ENCODE assay signal across 12 cellular contexts in the genomic region with DNA sequence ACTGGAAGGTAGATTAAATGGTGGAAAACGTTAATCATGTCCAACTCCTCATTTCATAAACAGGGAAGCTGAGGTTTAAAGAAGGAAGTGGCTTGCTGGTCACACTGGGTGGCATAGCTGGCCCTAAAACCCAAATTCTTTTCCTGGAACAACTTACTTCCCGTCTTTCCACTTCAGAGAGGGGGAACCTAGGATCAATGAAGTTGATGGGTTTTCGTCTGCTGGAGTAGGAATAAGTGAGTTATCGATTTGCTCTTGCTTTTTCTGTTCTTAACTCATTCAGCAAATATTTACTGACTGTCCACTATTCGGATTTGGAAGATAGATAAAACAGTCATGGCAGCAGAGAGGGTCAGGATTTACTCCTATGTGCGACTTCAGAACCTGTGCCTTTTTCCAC. TPM values are rescaled to one million over a fixed set of nuclear protein-coding genes. Genes with fewer than 3 reads are reported as not detected.
DNase-seq lines count a peak whose midpoint lies in the region; ATAC-seq and TF ChIP-seq lines count a peak whose summit lies in the region.
"Had no signal": no experiment of that assay in that cellular context is flagged by ENCODE, and none has a peak within 500 bp of the region (broad histone marks: within the 10 kb centered on the region; RNA-seq: fewer than 3 reads in every experiment).

No MANE protein-coding gene starts in this region.

- peaks cover 5 to 35% of the 10 kb centered on the region in 2 donors for H3K4me1 ChIP-seq in breast epithelium
- peaks cover 40 to 77% (median 54%) of the 10 kb centered on the region in 4 donors for H3K4me1 ChIP-seq in transverse colon

- no peak for TF ChIP-seq EP300 in transverse colon (IDR thresholded peaks at IDR 0.05; ENCODE audit: low read depth)

- DNase-seq in SKM-1 (lab: John Stamatoyannopoulos, UW; ENCODE audit: unreplicated experiment): peak; percentile 12
- no peak for DNase-seq in SKM-1 treated with dmso at 0.1 percent for 144 hours (lab: John Stamatoyannopoulos, UW; ENCODE audit: unreplicated experiment)
- DNase-seq in breast epithelium (ENCODE audit: low spot score in 2 of 2): no peak
- DNase-seq in transverse colon: no peak
- DNase-seq: activated effector memory CD4-positive, alpha-beta T cell treated with Interleukin-2 at 50 U/mL for 16 hours; DMS 273 treated with DMSO at 0.1 percent for 48 hours; spleen had no signal

- in situ Hi-C loops in transverse colon (cut with MboI; ENCODE audit: low pct_ligation_motif_present in 1 of 4, low pct_unique_long_range_greater_than_20kb in 1 of 4, low sequenced_read_pairs in 3 of 4): no loop called here

- TF ChIP-seq POLR2A in breast epithelium (IDR thresholded peaks at IDR 0.05): no peak
- no peak for TF ChIP-seq POLR2A in transverse colon (IDR thresholded peaks at IDR 0.05)

- H3K4me3 ChIP-seq in breast epithelium (no peak overlapping the region), transverse colon (no peak overlapping the region)

- H3K27ac ChIP-seq in breast epithelium (peak overlapping the region; percentile 13 to 97), transverse colon (peak overlapping the region; percentile 92 to 97 (median 95))

- ATAC-seq in HG03520 (IDR thresholded peaks at IDR 0.05; ENCODE audit: unreplicated experiment): no peak
- ATAC-seq in GM18502 (IDR thresholded peaks at IDR 0.05; ENCODE audit: poor library complexity, unreplicated experiment): no peak

- no peaks in the 10 kb centered on the region for H3K9me3 ChIP-seq in breast epithelium
- no peaks in the 10 kb centered on the region for H3K9me3 ChIP-seq in transverse colon
- H3K9me3 ChIP-seq: spleen, tibial nerve had no signal

- peaks cover 5% of the 10 kb centered on the region for H3K36me3 ChIP-seq in breast epithelium
- H3K36me3 ChIP-seq in transverse colon: peaks cover 0 to 13% (median 4%) of the 10 kb centered on the region in 4 donors

- intact Hi-C loops in breast epithelium (cut with DNase I; ENCODE audit: low total_unique reads) (no loop called here), transverse colon (cut with DNase I; ENCODE audit: low total_unique reads) (no loop called here)

- 69% methylated on average over 6 of the region's 6 CpGs for WGBS in transverse colon (ENCODE audit: low coverage in 1 of 2), 2 donors

- TF ChIP-seq CTCF in breast epithelium (IDR thresholded peaks at IDR 0.05) (no peak), transverse colon (IDR thresholded peaks at IDR 0.05) (no peak)

- H3K27me3 ChIP-seq in breast epithelium (no peaks in the 10 kb centered on the region), transverse colon (no peaks in the 10 kb centered on the region)
- H3K27me3 ChIP-seq: spleen, tibial nerve had no signal

RNA-seq across cellular contexts. Expression of a gene that starts 1.2 kb away (rescaled TPM):
- 10 to 100 TPM; 30.8 to 56.3 (median 47.3) TPM for total RNA-seq in breast epithelium
- 10 to 100 TPM in 3 of 4 donors, 1 to 10 TPM in 1; 5.6 to 64.7 (median 38.4) TPM for total RNA-seq in transverse colon

RNA-seq across cellular contexts. Expression of a gene that starts 13.6 kb away (rescaled TPM):
- 100 to 1,000 TPM in 2 of 3 donors, 10 to 100 TPM in 1; 29.4 to 337 (median 121) TPM for total RNA-seq in breast epithelium
- total RNA-seq in transverse colon: 100 to 1,000 TPM in 2 of 4 donors, 10 to 100 TPM in 2; 60.7 to 140 (median 94.3) TPM

RNA-seq across cellular contexts. Expression of a gene that starts 16.3 kb away (rescaled TPM):
- total RNA-seq in breast epithelium (1 to 10 TPM in 1 of 3 donors, not detected in 2; 1.3 TPM), transverse colon (under 1 TPM in 1 of 4 donors, not detected in 3; 0.14 TPM)
- total RNA-seq: A172; T-helper 1 cell treated with Interleukin-12 subunit alpha and Interleukin-12 subunit beta and Interleukin-4 antibody, amounts not matched to agents 30 ng/mL and 1 ng/mL, for 36 hours; tibial nerve had no signal

RNA-seq across cellular contexts. Expression of a gene that starts 46.3 kb away (rescaled TPM):
- total RNA-seq in breast epithelium (10 to 100 TPM; 32.2 to 49.2 (median 44.5) TPM), transverse colon (100 to 1,000 TPM in 1 of 4 donors, 10 to 100 TPM in 3; 74.5 to 122 (median 84.9) TPM)

RNA-seq across cellular contexts. Expression of a gene that starts 53.7 kb away (rescaled TPM):
- total RNA-seq in breast epithelium (1 to 10 TPM in 1 of 3 donors, under 1 TPM in 1, not detected in 1; 0.33 to 1.6 TPM), transverse colon (not detected)
- total RNA-seq: A172, spleen, tibial nerve had no signal
